ENCODE assay signal across 18 cellular contexts in the genomic region with DNA sequence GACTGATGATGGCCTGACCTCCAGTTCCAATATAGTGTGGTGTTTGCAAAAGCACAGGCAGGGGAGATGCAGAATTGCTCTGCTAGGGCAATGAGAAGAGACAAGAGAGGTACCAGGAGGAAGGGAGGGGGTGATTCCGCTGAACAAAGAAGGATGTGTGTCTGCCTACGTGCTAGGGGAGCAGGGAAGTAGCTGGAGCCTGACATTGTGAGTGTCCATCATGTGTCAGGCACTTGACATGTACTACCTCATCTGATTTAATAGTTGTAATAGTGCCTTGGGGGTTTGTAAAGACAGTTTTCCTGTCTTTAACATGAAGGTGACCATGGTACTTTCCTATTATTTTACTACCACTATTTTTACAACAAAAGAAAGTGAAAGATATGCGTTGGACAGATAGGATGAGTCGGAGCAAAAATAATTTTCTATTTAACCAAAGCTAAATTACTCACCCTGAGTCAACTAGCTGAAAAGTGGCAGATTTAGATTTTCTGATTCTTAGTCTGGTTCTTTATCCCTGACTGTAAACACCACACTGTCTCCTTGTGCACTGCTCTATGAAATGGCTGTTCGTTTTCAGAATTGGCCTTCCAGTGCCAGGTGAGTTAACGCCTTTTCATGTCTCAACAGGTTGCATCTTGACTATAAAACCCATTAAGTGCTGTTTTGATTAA. TPM values are rescaled to one million over a fixed set of nuclear protein-coding genes. Genes with fewer than 3 reads are reported as not detected.
DNase-seq lines count a peak whose midpoint lies in the region; ATAC-seq and TF ChIP-seq lines count a peak whose summit lies in the region.
"Had no signal": no experiment of that assay in that cellular context is flagged by ENCODE, and none has a peak within 500 bp of the region (broad histone marks: within the 10 kb centered on the region; RNA-seq: fewer than 3 reads in every experiment).

No MANE protein-coding gene starts in this region.

- H3K36me3 Mint-ChIP-seq in T-helper 17 cell (ENCODE audit: low read depth), result peaks cover 12% of the 10 kb centered on the region
- peaks cover 76% of the 10 kb centered on the region for H3K36me3 Mint-ChIP-seq in endodermal cell (ENCODE audit: low read depth)

- DNase-seq in DMS79 (lab: John Stamatoyannopoulos, UW) (peak; percentile 19), T-helper 17 cell (no peak), kidney glomerular epithelial cell (lab: John Stamatoyannopoulos, UW) (peak; percentile 12), endodermal cell (no peak), suprapubic skin (ENCODE audit: low spot score in 2 of 2) (no peak), occipital lobe (lab: John Stamatoyannopoulos, UW) (no peak)
- DNase-seq: BE2C, body of pancreas, gastrocnemius medialis, midbrain, NCI-H187 treated with DMSO at 0.1 percent for 48 hours, NCI-H748 treated with DMSO at 0.1 percent for 48 hours, pancreas had no signal

- peaks cover 5% of the 10 kb centered on the region for H3K4me1 Mint-ChIP-seq in T-helper 17 cell
- no peaks in the 10 kb centered on the region for H3K4me1 Mint-ChIP-seq in endodermal cell

- H3K27me3 ChIP-seq in endodermal cell (ENCODE audit: control insufficient read depth, insufficient read depth, low read length, poor library complexity, severe bottlenecking), result no peaks in the 10 kb centered on the region
- no peaks in the 10 kb centered on the region for H3K27me3 ChIP-seq in suprapubic skin
- H3K27me3 ChIP-seq: BE2C, body of pancreas, gastrocnemius medialis, pancreas had no signal

- TF ChIP-seq CTCF in HEK293 (tag by site-specific recombination; IDR thresholded peaks at IDR 0.05) (no peak), endodermal cell (conservative IDR thresholded peaks at IDR 0.05) (no peak), suprapubic skin (IDR thresholded peaks at IDR 0.05) (no peak)

- H3K9me3 ChIP-seq in HEK293 (ENCODE audit: control insufficient read depth, insufficient read depth, low read depth, low read length) (no peaks in the 10 kb centered on the region), T-helper 17 cell (ENCODE audit: control insufficient read depth, low read length, poor library complexity, severe bottlenecking) (no peaks in the 10 kb centered on the region), endodermal cell (ENCODE audit: control insufficient read depth, low read length) (no peaks in the 10 kb centered on the region), suprapubic skin (no peaks in the 10 kb centered on the region)
- H3K9me3 ChIP-seq: BE2C, body of pancreas, gastrocnemius medialis, HAP-1, pancreas had no signal

- no peak overlapping the region for H3K4me3 Mint-ChIP-seq in T-helper 17 cell
- no peak overlapping the region for H3K4me3 Mint-ChIP-seq in endodermal cell
- H3K4me3 Mint-ChIP-seq: T-helper 2 cell treated with Interferon-gamma antibody and Interleukin-4, amounts not matched to agents 5 μg/mL and 100 μg/mL, for 36 hours had no signal

- ATAC-seq in T-helper 17 cell (no peak), GM21360 (IDR thresholded peaks at IDR 0.05; ENCODE audit: unreplicated experiment) (no peak)
- ATAC-seq: body of pancreas, gastrocnemius medialis, pancreas had no signal

- no peak overlapping the region for H3K27ac ChIP-seq in HEK293 (ENCODE audit: extremely low read depth, low read depth, low read length)
- H3K27ac ChIP-seq in endodermal cell (ENCODE audit: low read depth, low read length), result no peak overlapping the region
- no peak overlapping the region for H3K27ac ChIP-seq in suprapubic skin
- H3K27ac ChIP-seq: body of pancreas, gastrocnemius medialis, KMS-11, pancreas had no signal

- CTCF ChIA-PET in HEK293 (lab: Yijun Ruan, JAX), result no interaction called here

- peaks cover 2% of the 10 kb centered on the region for H3K9me3 Mint-ChIP-seq in endodermal cell
- H3K9me3 Mint-ChIP-seq: T-helper 2 cell treated with Interferon-gamma antibody and Interleukin-4, amounts not matched to agents 5 μg/mL and 100 μg/mL, for 36 hours had no signal

- H3K4me3 ChIP-seq in HEK293 (ENCODE audit: low read depth, low read length) (no peak overlapping the region), endodermal cell (ENCODE audit: low read length) (no peak overlapping the region), suprapubic skin (no peak overlapping the region)
- H3K4me3 ChIP-seq: body of pancreas, gastrocnemius medialis, HAP-1, pancreas had no signal

- no peak for TF ChIP-seq POLR2A in suprapubic skin (IDR thresholded peaks at IDR 0.05)

- 91% methylated on average over 4 to 6 of the region's 6 CpGs for WGBS in endodermal cell (ENCODE audit: insufficient coverage in 1 of 2, insufficient read length in 1 of 2), 2 experiments
- WGBS in suprapubic skin, result 54% methylated on average over 6 of the region's 6 CpGs

- H3K27ac Mint-ChIP-seq in T-helper 17 cell (peak overlapping the region; percentile 11), endodermal cell (no peak overlapping the region)
- H3K27ac Mint-ChIP-seq: T-helper 2 cell treated with Interferon-gamma antibody and Interleukin-4, amounts not matched to agents 5 μg/mL and 100 μg/mL, for 36 hours had no signal

- no peaks in the 10 kb centered on the region for H3K27me3 Mint-ChIP-seq in T-helper 17 cell
- no peaks in the 10 kb centered on the region for H3K27me3 Mint-ChIP-seq in endodermal cell (ENCODE audit: insufficient read depth)

- H3K36me3 ChIP-seq in HEK293 (ENCODE audit: control insufficient read depth in 2 of 2, insufficient read depth in 1 of 2, low read length in 2 of 2) (peaks cover 41 to 66% of the 10 kb centered on the region in 2 experiments; a peak in 2 of 3 replicates), endodermal cell (ENCODE audit: control insufficient read depth, insufficient read depth, low read length) (peaks cover 59% of the 10 kb centered on the region), suprapubic skin (peaks cover 63% of the 10 kb centered on the region)

- no peak overlapping the region for H3K9ac ChIP-seq in endodermal cell (ENCODE audit: extremely low read depth, low read length, poor library complexity, severe bottlenecking)
- H3K9ac ChIP-seq: KMS-11 had no signal

- TF ChIP-seq EP300 in suprapubic skin (IDR thresholded peaks at IDR 0.05), result no peak

- H3K4me1 ChIP-seq in HEK293 (ENCODE audit: control insufficient read depth, insufficient read depth, low read length) (no peaks in the 10 kb centered on the region), endodermal cell (ENCODE audit: control insufficient read depth, insufficient read depth, low read length) (no peaks in the 10 kb centered on the region), suprapubic skin (no peaks in the 10 kb centered on the region)
- H3K4me1 ChIP-seq: body of pancreas, pancreas had no signal

- POLR2A ChIA-PET in HEK293 (lab: Yijun Ruan, JAX), result interaction anchor here (0.9 kb wide), 1 partner anchor 8 kb away, joined by 3 read pairs; no protein-coding TSS in a partner anchor

TF ChIP-seq in HEK293, 187 proteins besides CTCF, POLR2A, EP300 and RAD21:
- TF ChIP-seq SCRT2 (tag by site-specific recombination; IDR thresholded peaks at IDR 0.05), result 0 out of 2 replicates have a peak, but pooled peaks have one; percentile 17
- TF ChIP-seq ZNF48 (tag by site-specific recombination; IDR thresholded peaks at IDR 0.05), result no peak
TF ChIP-seq in HEK293: peak in this region for 1.

RNA-seq across cellular contexts. Expression of a gene that starts 33.7 kb away (rescaled TPM):
- total RNA-seq in T-helper 17 cell (not detected), endodermal cell (10 to 100 TPM; 35.7 to 82.5 TPM), suprapubic skin (10 to 100 TPM; 13.0 to 28.4 (median 17.2) TPM), occipital lobe (0.94 TPM)
- polyA plus RNA-seq in endodermal cell (2013, experiment 1 of 2), result 18.6 TPM
- 17.4 TPM for polyA plus RNA-seq in endodermal cell (2013, experiment 2 of 2)

RNA-seq across cellular contexts. Expression of a gene that starts 34.8 kb away (rescaled TPM):
- 1 to 10 TPM; 6.3 to 7.9 TPM for total RNA-seq in T-helper 17 cell
- total RNA-seq in endodermal cell, result 10 to 100 TPM; 28.1 to 47.9 TPM
- 34.8 TPM for polyA plus RNA-seq in endodermal cell (2013, experiment 1 of 2)
- 32.3 TPM for polyA plus RNA-seq in endodermal cell (2013, experiment 2 of 2)
- 10 to 100 TPM; 21.0 to 55.8 (median 35.6) TPM for total RNA-seq in suprapubic skin
- 9.7 TPM for total RNA-seq in occipital lobe

RNA-seq across cellular contexts. Expression of a gene that starts 48.4 kb away (rescaled TPM):
- total RNA-seq in T-helper 17 cell (10 to 100 TPM; 18.9 to 32.9 TPM), endodermal cell (10 to 100 TPM; 64.9 to 70.0 TPM), suprapubic skin (10 to 100 TPM; 17.2 to 33.1 (median 21.0) TPM), occipital lobe (41.5 TPM)
- 70.6 TPM for polyA plus RNA-seq in endodermal cell (2013, experiment 1 of 2)
- polyA plus RNA-seq in endodermal cell (2013, experiment 2 of 2), result 67.4 TPM

RNA-seq across cellular contexts. Expression of a gene that starts 48.5 kb away (rescaled TPM):
- total RNA-seq in T-helper 17 cell (1 to 10 TPM; 1.0 to 1.6 TPM), endodermal cell (100 to 1,000 TPM in 1 of 2 donors, 10 to 100 TPM in 1; 93.9 to 147 TPM), suprapubic skin (1 to 10 TPM; 4.1 to 9.2 (median 7.1) TPM), occipital lobe (1.1 TPM)
- polyA plus RNA-seq in endodermal cell (2013, experiment 1 of 2), result 77.6 TPM
- 78.7 TPM for polyA plus RNA-seq in endodermal cell (2013, experiment 2 of 2)

Comparison
In these comparisons a context has a peak if more than half of its experiments do, and no peak if none do; other contexts are left out.
1. DNase-seq: peak in DMS79 (single experiment) and kidney glomerular epithelial cell (single experiment); none in T-helper 17 cell (0 of 3), endodermal cell (single experiment), suprapubic skin (0 of 2) and occipital lobe (single experiment).